ENCODE assay signal across 18 cellular contexts in genomic region chr6:154602296-154602695, GRCh38.
A peak's percentile ranks its signal among the peaks of the same experiment; 100 is the strongest.
DNase-seq lines count a peak whose midpoint lies in the region; ATAC-seq, FAIRE-seq and TF ChIP-seq lines count a peak whose summit lies in the region.
"Had no signal": no experiment of that assay in that cellular context is flagged by ENCODE, and none has a peak within 500 bp of the region (broad histone marks: within the 10 kb centered on the region; RNA-seq: fewer than 3 reads in every experiment).

No MANE protein-coding gene starts in this region.

- FAIRE-seq in HepG2 (lab: Jason Lieb, UNC) = no peak
- FAIRE-seq in GM12878 (lab: Jason Lieb, UNC) = no peak
- FAIRE-seq: A204.1, GM12891, RCC 7860 had no signal

- H3K4me1 Mint-ChIP-seq in Caco-2 (ENCODE audit: low read depth, unreplicated experiment) = no peaks in the 10 kb centered on the region

- peaks cover 5% of the 10 kb centered on the region; the same call in 1 of the 2 replicates for H3K4me1 ChIP-seq in HepG2 (ENCODE audit: insufficient read depth, low read length)
- no peaks in the 10 kb centered on the region for H3K4me1 ChIP-seq in right lobe of liver
- peaks cover 33% of the 10 kb centered on the region for H3K4me1 ChIP-seq in GM12878 (ENCODE audit: control insufficient read depth, insufficient read depth, low read length)
- H3K4me1 ChIP-seq in Caco-2 = no peaks in the 10 kb centered on the region

- H3K27ac ChIP-seq in HepG2 (ENCODE audit: extremely low read length, insufficient read depth, low read length) (no peak overlapping the region), right lobe of liver (no peak overlapping the region), GM12878 (ENCODE audit: control insufficient read depth, insufficient read depth) (no peak overlapping the region)

- no peaks in the 10 kb centered on the region for H3K27me3 Mint-ChIP-seq in Caco-2 (ENCODE audit: insufficient read depth, unreplicated experiment)

- H3K4me3 Mint-ChIP-seq in Caco-2 (ENCODE audit: unreplicated experiment) = no peak overlapping the region

- RAD21 ChIA-PET in GM12878 (lab: Charles Lee; ENCODE audit: unreplicated experiment) = no interaction called here

- H3K9me3 ChIP-seq in HepG2 (ENCODE audit: low read length) (no peaks in the 10 kb centered on the region), right lobe of liver (no peaks in the 10 kb centered on the region), GM12878 (replicated peaks; ENCODE audit: control insufficient read depth, insufficient read depth, low read length) (no peaks in the 10 kb centered on the region), Caco-2 (no peaks in the 10 kb centered on the region)
- H3K9me3 ChIP-seq: HAP-1 had no signal

- no peak for TF ChIP-seq EP300 in HepG2 (IDR thresholded peaks at IDR 0.05; ENCODE audit: low read depth in 2 of 2, low read length in 2 of 2)
- no peak for TF ChIP-seq EP300 in HepG2 (CRISPR knock-in tag; IDR thresholded peaks at IDR 0.05; ENCODE audit: borderline replicate concordance)
- TF ChIP-seq EP300 in GM12878 (IDR thresholded peaks at IDR 0.05; ENCODE audit: borderline replicate concordance in 1 of 2, control insufficient read depth in 1 of 2, low read depth in 2 of 2, low read length in 2 of 2) = no peak

- H4K20me1 ChIP-seq in HepG2 (ENCODE audit: insufficient read depth, low read length) (no peaks in the 10 kb centered on the region), GM12878 (ENCODE audit: control insufficient read depth, insufficient read depth) (no peaks in the 10 kb centered on the region)

- no TSS peak for BruUV-seq in HepG2 (replicated peaks; lab: Mats Ljungman, UMichigan)
- no TSS peak for BruUV-seq in GM12878 (replicated peaks; lab: Mats Ljungman, UMichigan)
- no TSS peak for BruUV-seq in Caco-2 (replicated peaks; lab: Mats Ljungman, UMichigan)

- H3K27ac Mint-ChIP-seq in Caco-2 (ENCODE audit: unreplicated experiment) = no peak overlapping the region

- SMC1A ChIA-PET in GM12878 (lab: Charles Lee; ENCODE audit: uncharacterized antibody, unreplicated experiment) = no interaction called here

- no peaks in the 10 kb centered on the region for H3K36me3 Mint-ChIP-seq in Caco-2 (ENCODE audit: insufficient read depth, unreplicated experiment)

- H3K4me2 ChIP-seq in HepG2 (ENCODE audit: low read depth, low read length) (no peak overlapping the region), GM12878 (ENCODE audit: control insufficient read depth, insufficient read depth) (no peak overlapping the region)

- H3K79me2 ChIP-seq in HepG2 (ENCODE audit: insufficient read depth, low read length) (no peaks in the 10 kb centered on the region), GM12878 (ENCODE audit: control insufficient read depth, insufficient read depth, low read length) (no peaks in the 10 kb centered on the region)

- TF ChIP-seq CTCF in HepG2 (CRISPR knock-in tag; IDR thresholded peaks at IDR 0.05) (no peak), right lobe of liver (IDR thresholded peaks at IDR 0.05) (no peak), GM12878 (IDR thresholded peaks at IDR 0.05 in 2 of 3, conservative IDR thresholded peaks at IDR 0.05 in 1 of 3; ENCODE audit: control insufficient read depth in 2 of 3, extremely low read depth in 1 of 3, insufficient read depth in 1 of 3, low read depth in 3 of 3, low read length in 3 of 3) (no peak), Caco-2 (IDR thresholded peaks at IDR 0.05; ENCODE audit: insufficient read depth in 1 of 2, low read depth in 1 of 2, low read length in 1 of 2, severe bottlenecking in 1 of 2, unreplicated experiment in 1 of 2) (no peak)

- DNase-seq in HepG2 (ENCODE audit: low spot score) (no peak), right lobe of liver (no peak), GM12878 (ENCODE audit: low read depth, low spot score) (no peak), left kidney (ENCODE audit: low read depth, low spot score) (peak; percentile 57), Caco-2 (no peak), pons (ENCODE audit: low spot score) (no peak), NCI-H524 treated with DMSO at 0.1 percent for 48 hours (lab: John Stamatoyannopoulos, UW) (no peak)
- no peak for DNase-seq in stimulated activated naive CD4-positive, alpha-beta T cell treated with Interleukin-2 at 50 U/mL for 16 hours (lab: John Stamatoyannopoulos, UW)
- DNase-seq: C1 segment of cervical spinal cord, DMS153, KBM-7, NCI-H1092 treated with DMSO at 0.1 percent for 48 hours, NCI-H1694, SHP77 had no signal

- H3K36me3 ChIP-seq in HepG2 (replicated peaks in 1 of 2; ENCODE audit: control insufficient read depth in 1 of 2, insufficient read depth in 2 of 2, low read length in 2 of 2) (no peaks in the 10 kb centered on the region), right lobe of liver (no peaks in the 10 kb centered on the region), GM12878 (ENCODE audit: control insufficient read depth in 2 of 2, insufficient read depth in 2 of 2, low read length in 1 of 2) (no peaks in the 10 kb centered on the region), Caco-2 (ENCODE audit: control insufficient read depth, insufficient read depth, low read length) (no peaks in the 10 kb centered on the region)
- H3K36me3 ChIP-seq: HAP-1 had no signal

- in situ Hi-C loops in HepG2 (cut with HindIII; ENCODE audit: extremely low pct_ligation_motif_present, low pct_unique_long_range_greater_than_20kb) (no loop called here), GM12878 (cut with MboI) (no loop called here)

- no peak overlapping the region for H2AFZ ChIP-seq in HepG2 (ENCODE audit: low read length)
- no peak overlapping the region for H2AFZ ChIP-seq in GM12878 (ENCODE audit: control insufficient read depth, low read depth, low read length)

- H3K27me3 ChIP-seq in HepG2 (ENCODE audit: control insufficient read depth in 1 of 2, insufficient read depth in 2 of 2, low read length in 2 of 2) (peaks cover 0 to 2% of the 10 kb centered on the region in 2 experiments; a peak in 1 of 5 replicates), right lobe of liver (no peaks in the 10 kb centered on the region), GM12878 (replicated peaks in 1 of 2; ENCODE audit: control insufficient read depth in 2 of 2, insufficient read depth in 2 of 2, low read length in 1 of 2) (no peaks in the 10 kb centered on the region), Caco-2 (replicated peaks; ENCODE audit: control insufficient read depth, insufficient read depth, low read length) (no peaks in the 10 kb centered on the region)

- ATAC-seq in HepG2 (no peak), right lobe of liver (no peak), GM12878 (no peak)

- H3K9me3 Mint-ChIP-seq in Caco-2 (ENCODE audit: unreplicated experiment) = no peaks in the 10 kb centered on the region

- TF ChIP-seq POLR2A in HepG2 (IDR thresholded peaks at IDR 0.05; ENCODE audit: insufficient read depth in 1 of 2, low read depth in 2 of 2, low read length in 2 of 2) (no peak), right lobe of liver (IDR thresholded peaks at IDR 0.05) (no peak), GM12878 (IDR thresholded peaks at IDR 0.05; ENCODE audit: low read depth, low read length) (no peak)

- POLR2A ChIA-PET in HepG2 (lab: Yijun Ruan, JAX) = no interaction called here
- POLR2A ChIA-PET in GM12878 (lab: Charles Lee) = no interaction called here
- POLR2A ChIA-PET in Caco-2 (lab: Charles Lee) = no interaction called here

- no peak overlapping the region for H3K4me3 ChIP-seq in HepG2 (replicated peaks in 1 of 3; ENCODE audit: insufficient read depth in 1 of 3, low read depth in 2 of 3, low read length in 3 of 3)
- H3K4me3 ChIP-seq in right lobe of liver = no peak overlapping the region
- no peak overlapping the region for H3K4me3 ChIP-seq in GM12878
- no peak overlapping the region for H3K4me3 ChIP-seq in Caco-2 (ENCODE audit: low read depth, low read length)
- H3K4me3 ChIP-seq: HAP-1 had no signal

- TF ChIP-seq RAD21 in HepG2 (CRISPR knock-in tag; IDR thresholded peaks at IDR 0.05) (no peak), GM12878 (IDR thresholded peaks at IDR 0.05; ENCODE audit: insufficient read depth, low read depth, low read length) (no peak)

- CTCF ChIA-PET in HepG2 (lab: Yijun Ruan, JAX; ENCODE audit: low intra/inter-chr PET ratio, low total read pairs) (no interaction called here), GM12878 (lab: Yijun Ruan, JAX) (no interaction called here), Caco-2 (lab: Charles Lee) (no interaction called here)

- H3K9ac ChIP-seq in HepG2 (ENCODE audit: insufficient read depth, low read depth, low read length) (no peak overlapping the region), GM12878 (ENCODE audit: control insufficient read depth, insufficient read depth, low read length) (no peak overlapping the region)

- intact Hi-C loops in HepG2 (cut with micrococcal nuclease; ENCODE audit: unreplicated experiment) = no loop called here
- intact Hi-C loops in right lobe of liver (cut with DNase I) = no loop called here
- intact Hi-C loops in GM12878 (cut with micrococcal nuclease; ENCODE audit: unreplicated experiment) = loop anchor here (10.0 kb wide), 1 partner anchor 573 kb away; no protein-coding TSS in a partner anchor
- intact Hi-C loops in Caco-2 (cut with micrococcal nuclease; ENCODE audit: unreplicated experiment) = no loop called here

- WGBS in HepG2 (ENCODE audit: low lambda C conversion rate) = 9% methylated on average over 5 of the region's 5 CpGs
- WGBS in right lobe of liver (ENCODE audit: insufficient coverage, low coverage, low lambda C conversion rate, missing lambda C conversion rate) = 65% methylated on average over 5 of the region's 5 CpGs
- 62% methylated on average over 5 of the region's 5 CpGs for WGBS in GM12878 (ENCODE audit: insufficient coverage, insufficient replicate concordance, low lambda C conversion rate, missing lambda C conversion rate)

TF ChIP-seq in HepG2, 621 proteins besides CTCF, POLR2A, EP300 and RAD21:
- TF ChIP-seq RFX5 (IDR thresholded peaks at IDR 0.05; ENCODE audit: low read depth, low read length) = peak; percentile 38; the same call in 1 of the 2 replicates
- peak; percentile 49; the same call in 1 of the 2 replicates for TF ChIP-seq CREB1 (IDR thresholded peaks at IDR 0.05)
- TF ChIP-seq CREB1 (CRISPR knock-in tag; IDR thresholded peaks at IDR 0.05) = no peak
- no peak for TF ChIP-seq SSRP1 (CRISPR knock-in tag; IDR thresholded peaks at IDR 0.05)
TF ChIP-seq in HepG2: peak in this region for 2.

TF ChIP-seq in GM12878, 131 proteins besides CTCF, POLR2A, EP300 and RAD21:
- TF ChIP-seq BRCA1 (IDR thresholded peaks at IDR 0.05; ENCODE audit: low read depth, low read length) (no peak), RFX5 (IDR thresholded peaks at IDR 0.05; ENCODE audit: low read depth, low read length) (peak; percentile 22; the same call in 1 of the 2 replicates)
- TF ChIP-seq, protein P1, sequence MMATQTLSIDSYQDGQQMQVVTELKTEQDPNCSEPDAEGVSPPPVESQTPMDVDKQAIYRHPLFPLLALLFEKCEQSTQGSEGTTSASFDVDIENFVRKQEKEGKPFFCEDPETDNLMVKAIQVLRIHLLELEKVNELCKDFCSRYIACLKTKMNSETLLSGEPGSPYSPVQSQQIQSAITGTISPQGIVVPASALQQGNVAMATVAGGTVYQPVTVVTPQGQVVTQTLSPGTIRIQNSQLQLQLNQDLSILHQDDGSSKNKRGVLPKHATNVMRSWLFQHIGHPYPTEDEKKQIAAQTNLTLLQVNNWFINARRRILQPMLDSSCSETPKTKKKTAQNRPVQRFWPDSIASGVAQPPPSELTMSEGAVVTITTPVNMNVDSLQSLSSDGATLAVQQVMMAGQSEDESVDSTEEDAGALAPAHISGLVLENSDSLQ (IDR thresholded peaks at IDR 0.05) = peak; percentile 46; the same call in 1 of the 2 replicates

Comparison
In these comparisons a context has a peak if more than half of its experiments do, and no peak if none do; other contexts are left out.
1. Of the 75 proteins assayed by ChIP-seq in both HepG2 and GM12878: peak only in HepG2: none; only in GM12878: none; in both: RFX5; in neither: 73; mixed calls (peak in some experiments, not most) for 1.